In the genomic region with DNA sequence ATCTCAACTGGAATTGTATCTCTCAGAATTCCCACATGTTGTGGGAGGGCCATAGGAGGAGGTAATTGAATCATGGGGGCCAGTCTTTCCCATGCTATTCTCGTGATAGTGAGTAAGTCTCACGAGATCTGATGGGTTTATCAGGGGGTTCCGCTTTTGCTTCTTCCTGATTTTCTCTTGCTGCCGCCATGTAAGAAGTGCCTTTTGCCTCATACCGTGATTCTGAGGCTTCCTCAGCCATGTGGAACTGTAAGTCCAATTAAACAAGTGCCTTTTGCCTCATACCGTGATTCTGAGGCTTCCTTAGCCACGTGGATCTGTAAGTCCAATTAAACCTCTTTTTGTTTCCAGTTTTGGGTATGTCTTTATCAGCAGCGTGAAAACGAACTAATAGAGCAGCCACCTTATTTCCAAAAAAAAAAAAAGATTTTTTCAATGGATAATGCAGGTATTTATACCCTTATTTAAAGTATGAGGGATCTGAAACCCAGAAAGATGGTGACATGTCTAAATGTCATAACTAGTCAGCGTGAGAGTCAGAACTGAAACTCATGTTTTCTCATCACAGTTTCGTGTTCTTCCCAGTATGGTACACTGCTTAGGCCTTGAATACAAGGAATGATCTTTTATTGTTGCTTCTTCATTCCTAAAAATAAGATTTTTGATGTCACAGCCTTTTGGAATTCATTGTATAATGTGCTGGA, we compare ENCODE assay signal across 25 cellular contexts.
DNase-seq lines count a peak whose midpoint lies in the region; ATAC-seq, FAIRE-seq and TF ChIP-seq lines count a peak whose summit lies in the region.
"Had no signal": no experiment of that assay in that cellular context is flagged by ENCODE, and none has a peak within 500 bp of the region (broad histone marks: within the 10 kb centered on the region; RNA-seq: fewer than 3 reads in every experiment).

No MANE protein-coding gene starts in this region.

- H3K9ac ChIP-seq in MM.1S (ENCODE audit: low read length): no peak overlapping the region
- no peak overlapping the region for H3K9ac ChIP-seq in H1 (replicated peaks in 1 of 4; ENCODE audit: extremely low read depth in 1 of 4, low read depth in 3 of 4, low read length in 3 of 4)
- H3K9ac ChIP-seq: SK-N-SH had no signal

- H3K27me3 ChIP-seq in MM.1S (replicated peaks; ENCODE audit: insufficient read depth, low read length): no peaks in the 10 kb centered on the region
- no peaks in the 10 kb centered on the region for H3K27me3 ChIP-seq in H1 (replicated peaks in 1 of 4; ENCODE audit: control insufficient read depth in 3 of 4, extremely low read depth in 1 of 4, insufficient read depth in 3 of 4, low read length in 3 of 4)
- H3K27me3 ChIP-seq in upper lobe of left lung: no peaks in the 10 kb centered on the region
- H3K27me3 ChIP-seq: brain microvascular endothelial cell, neutrophil had no signal

- H2BK15ac ChIP-seq in H1 (ENCODE audit: low read length): no peak overlapping the region

- peak overlapping the region; percentile 33; the same call in 1 of the 2 replicates for H3K4me2 ChIP-seq in MM.1S (ENCODE audit: low read depth, low read length)
- H3K4me2 ChIP-seq in H1 (ENCODE audit: insufficient read depth in 1 of 2, low read depth in 2 of 2, low read length in 2 of 2): no peak overlapping the region
- H3K4me2 ChIP-seq: SK-N-SH had no signal

- H3K56ac ChIP-seq in H1 (replicated peaks; ENCODE audit: insufficient read length, low read depth, low read length): no peak overlapping the region

- no peak overlapping the region for H2BK5ac ChIP-seq in H1 (ENCODE audit: low read depth, low read length)

- WGBS in H1 (ENCODE audit: extremely low coverage in 1 of 2, insufficient coverage in 1 of 2, insufficient read length in 1 of 2, insufficient replicate concordance in 2 of 2, low coverage in 1 of 2, low lambda C conversion rate in 2 of 2, missing lambda C conversion rate in 1 of 2), 2 experiments: 86% methylated on average over 11 of the region's 11 CpGs; no CpG with 5 or more reads in 1 of the 2 experiments
- WGBS in upper lobe of left lung, 2 donors: 92 to 95% methylated on average over 11 of the region's 11 CpGs

- H4K20me1 ChIP-seq in MM.1S (ENCODE audit: insufficient read depth, low read length): no peaks in the 10 kb centered on the region
- peaks cover 0 to 1% of the 10 kb centered on the region in 2 experiments for H4K20me1 ChIP-seq in H1 (replicated peaks in 1 of 2; ENCODE audit: control insufficient read depth in 1 of 2, insufficient read depth in 2 of 2, low read length in 2 of 2)

- H3K18ac ChIP-seq in H1 (ENCODE audit: extremely low read depth, low read length): no peak overlapping the region

- no peak overlapping the region for H3K4ac ChIP-seq in H1 (replicated peaks; ENCODE audit: insufficient read length, low read depth, low read length)

- no peaks in the 10 kb centered on the region for H3K36me3 ChIP-seq in MM.1S (replicated peaks; ENCODE audit: insufficient read depth, low read length)
- no peaks in the 10 kb centered on the region for H3K36me3 ChIP-seq in H1 (ENCODE audit: control insufficient read depth in 2 of 4, insufficient read depth in 4 of 4, low read length in 3 of 4)
- H3K36me3 ChIP-seq in upper lobe of left lung: no peaks in the 10 kb centered on the region
- H3K36me3 ChIP-seq: brain microvascular endothelial cell, neutrophil had no signal

- POLR2A ChIA-PET in H1 (lab: Charles Lee; ENCODE audit: partially characterized antibody): no interaction called here

- no peaks in the 10 kb centered on the region for H3K9me3 ChIP-seq in MM.1S (replicated peaks; ENCODE audit: insufficient read depth, low read length)
- no peaks in the 10 kb centered on the region for H3K9me3 ChIP-seq in H1 (ENCODE audit: insufficient read depth in 2 of 2, low read depth in 1 of 2, low read length in 1 of 2)
- H3K9me3 ChIP-seq in upper lobe of left lung: no peaks in the 10 kb centered on the region
- H3K9me3 ChIP-seq: neutrophil, SK-N-SH had no signal

- H3K14ac ChIP-seq in H1 (ENCODE audit: insufficient read length): no peak overlapping the region

- H3F3A ChIP-seq in MM.1S (ENCODE audit: insufficient read depth, low read length): peaks cover 34% of the 10 kb centered on the region

- CTCF ChIA-PET in H1 (lab: Charles Lee; ENCODE audit: partially characterized antibody): interaction anchor here (1.3 kb wide), 1 partner anchor 12 kb away, joined by 3 read pairs; no protein-coding TSS in a partner anchor

- H3K27ac ChIP-seq in MM.1S (ENCODE audit: low read length): peak overlapping the region; percentile 40; the same call in 1 of the 2 replicates
- H3K27ac ChIP-seq in H1 (ENCODE audit: low read depth, low read length): no peak overlapping the region
- H3K27ac ChIP-seq in upper lobe of left lung: no peak overlapping the region
- H3K27ac ChIP-seq: brain microvascular endothelial cell, C4-2B, neutrophil had no signal

- no peak overlapping the region for H4K5ac ChIP-seq in H1 (ENCODE audit: insufficient read length, low read depth, low read length)

- H3K23ac ChIP-seq in H1 (ENCODE audit: insufficient read length): no peak overlapping the region

- no peaks in the 10 kb centered on the region for H3K79me1 ChIP-seq in H1 (ENCODE audit: low read depth, low read length)

- no peak overlapping the region for H2BK20ac ChIP-seq in H1 (ENCODE audit: low read length)

- H2AK5ac ChIP-seq in H1 (ENCODE audit: low read depth, low read length): no peak overlapping the region

- no peak for TF ChIP-seq CTCF in GM12875 (IDR thresholded peaks at IDR 0.05; ENCODE audit: borderline replicate concordance, insufficient read depth, low read depth, low read length)
- TF ChIP-seq CTCF in GM20000 (IDR thresholded peaks at IDR 0.05; ENCODE audit: extremely low read depth, missing control alignments): no peak
- TF ChIP-seq CTCF in MM.1S (IDR thresholded peaks at IDR 0.05; ENCODE audit: low read length): no peak
- TF ChIP-seq CTCF in H1 (IDR thresholded peaks at IDR 0.05; ENCODE audit: control extremely low read depth in 1 of 3, insufficient read depth in 1 of 3, low read depth in 1 of 3, low read length in 3 of 3): no peak
- no peak for TF ChIP-seq CTCF in upper lobe of left lung (IDR thresholded peaks at IDR 0.05)

- TF ChIP-seq EP300 in H1 (IDR thresholded peaks at IDR 0.05; ENCODE audit: borderline replicate concordance in 1 of 2, low read depth in 2 of 2, low read length in 2 of 2) (no peak), upper lobe of left lung (IDR thresholded peaks at IDR 0.05) (no peak)

- ATAC-seq in GM18868 (IDR thresholded peaks at IDR 0.05; ENCODE audit: unreplicated experiment) (no peak), upper lobe of left lung (ENCODE audit: low FRiP score in 2 of 2) (no peak)
- ATAC-seq: left ventricle myocardium superior, T-helper 17 cell had no signal

- DNase-seq in GM20000 (ENCODE audit: low spot score): peak; percentile 15
- peak; percentile 39 for DNase-seq in MM.1S
- no peak for DNase-seq in H1 (ENCODE audit: low read depth in 1 of 2, low spot score in 2 of 2)
- no peak for DNase-seq in NCI-H2029 treated with DMSO at 0.1 percent for 48 hours (lab: John Stamatoyannopoulos, UW)
- no peak for DNase-seq in upper lobe of left lung
- no peak for DNase-seq in globus pallidus (ENCODE audit: low spot score)
- DNase-seq: activated CD4-positive, alpha-beta T cell treated with anti-CD3 and anti-CD28 coated beads for 48 hours; activated naive CD4-positive, alpha-beta T cell; activated T-cell treated with anti-CD3 and anti-CD28 coated beads, Interleukin-2, amount 50 U/mL, for 48 hours; brain microvascular endothelial cell; Calu3; left ventricle myocardium superior; naive B cell; NCI-H1417 treated with DMSO at 0.1 percent for 48 hours; NCI-H2081 treated with DMSO at 0.1 percent for 48 hours; NCI-H82; SK-N-SH; T-helper 17 cell had no signal

- H2BK12ac ChIP-seq in H1 (ENCODE audit: low read depth, low read length): no peak overlapping the region

- H3K23me2 ChIP-seq in H1 (ENCODE audit: low read depth, low read length): no peaks in the 10 kb centered on the region

- no peak for TF ChIP-seq RAD21 in H1 (IDR thresholded peaks at IDR 0.05 in 1 of 2, conservative IDR thresholded peaks at IDR 0.05 in 1 of 2; ENCODE audit: low read depth in 2 of 2, low read length in 2 of 2)

- H3K4me1 ChIP-seq in MM.1S (ENCODE audit: low read length) (peaks cover 16% of the 10 kb centered on the region), H1 (replicated peaks in 1 of 4; ENCODE audit: control insufficient read depth in 3 of 4, insufficient read depth in 4 of 4, low read length in 3 of 4) (peaks cover 0 to 6% (median 2%) of the 10 kb centered on the region in 4 experiments; a peak in 3 of 7 replicates), upper lobe of left lung (peaks cover 0 to 12% (median 4%) of the 10 kb centered on the region in 4 donors)

- no peak overlapping the region for H2BK120ac ChIP-seq in H1 (replicated peaks; ENCODE audit: low read depth, low read length)

- FAIRE-seq in H1 (lab: Jason Lieb, UNC): no peak
- FAIRE-seq: endothelial cell of umbilical vein, H54, islet of Langerhans had no signal

- H2AFZ ChIP-seq in MM.1S (ENCODE audit: low read length) (no peak overlapping the region), H1 (ENCODE audit: low read length) (no peak overlapping the region)

- no peak overlapping the region for H4K91ac ChIP-seq in H1 (replicated peaks; ENCODE audit: insufficient read length, low read length)

- no peak overlapping the region for H4K8ac ChIP-seq in H1 (ENCODE audit: extremely low read depth, insufficient read depth, low read length)

- H3K9me2 ChIP-seq in MM.1S (replicated peaks; ENCODE audit: insufficient read depth, low read length): no peaks in the 10 kb centered on the region
- H3K9me2 ChIP-seq: SK-N-SH had no signal

- H3K4me3 ChIP-seq in GM12875 (ENCODE audit: low read depth, low read length): peak overlapping the region; percentile 11
- H3K4me3 ChIP-seq in MM.1S (ENCODE audit: low read length): peak overlapping the region; percentile 26; the same call in 1 of the 2 replicates
- H3K4me3 ChIP-seq in H1 (ENCODE audit: extremely low read depth in 1 of 4, insufficient read depth in 2 of 4, low read depth in 3 of 4, low read length in 4 of 4): no peak overlapping the region
- no peak overlapping the region for H3K4me3 ChIP-seq in upper lobe of left lung

- TF ChIP-seq POLR2A in H1 (IDR thresholded peaks at IDR 0.05; ENCODE audit: control extremely low read depth in 1 of 2, low read depth in 2 of 2, low read length in 2 of 2): no peak
- no peak for TF ChIP-seq POLR2A in upper lobe of left lung (IDR thresholded peaks at IDR 0.05)

- peaks cover 24% of the 10 kb centered on the region for H3K79me2 ChIP-seq in MM.1S (ENCODE audit: low read length)
- peaks cover 0 to 4% of the 10 kb centered on the region in 2 experiments; a peak in 1 of 4 replicates for H3K79me2 ChIP-seq in H1 (ENCODE audit: control insufficient read depth in 1 of 2, insufficient read depth in 2 of 2, low read length in 2 of 2)

TF ChIP-seq in H1, 55 proteins besides CTCF, POLR2A, EP300 and RAD21:
- TF ChIP-seq SRF (IDR thresholded peaks at IDR 0.05; ENCODE audit: low read depth, low read length) (no peak), TAF7 (optimal IDR thresholded peaks at IDR 0.05; ENCODE audit: borderline replicate concordance, low read depth, low read length) (no peak), CHD2 (IDR thresholded peaks at IDR 0.05; ENCODE audit: low read length) (0 out of 2 replicates have a peak, but pooled peaks have one; percentile 31)

Comparison
In these comparisons a context has a peak if more than half of its experiments do, and no peak if none do; other contexts are left out.
1. H3K4me3 ChIP-seq: peak in GM12875 (single experiment) and MM.1S (single experiment); none in H1 (0 of 4) and upper lobe of left lung (0 of 4).
2. DNase-seq: peak in GM20000 (single experiment) and MM.1S (single experiment); none in H1 (0 of 2), NCI-H2029 treated with DMSO at 0.1 percent for 48 hours (single experiment), upper lobe of left lung (0 of 2) and globus pallidus (single experiment).